Comparison of ENCODE assay signal across 19 cellular contexts in the genomic region with DNA sequence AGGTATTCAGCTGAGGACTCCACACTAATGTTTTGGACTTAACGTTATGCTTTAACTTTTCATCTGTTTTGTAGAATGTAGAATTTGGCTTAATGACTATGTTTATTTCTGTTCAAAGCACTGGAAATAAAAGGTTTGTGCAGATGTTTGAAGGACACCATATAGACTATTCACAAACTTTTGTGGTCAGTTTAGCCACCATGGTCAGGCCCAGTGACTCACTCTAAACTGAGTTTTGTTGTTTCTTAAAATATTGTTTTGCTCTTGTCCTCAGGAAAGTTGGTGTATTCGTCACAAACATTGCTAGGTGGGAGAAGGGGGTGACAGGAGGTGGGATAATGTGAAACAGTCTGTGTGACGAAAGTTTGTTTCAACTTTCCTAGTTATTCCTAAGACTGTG. TPM values are rescaled to one million over a fixed set of nuclear protein-coding genes. Genes with fewer than 3 reads are reported as not detected.
DNase-seq lines count a peak whose midpoint lies in the region; ATAC-seq and TF ChIP-seq lines count a peak whose summit lies in the region.
"Had no signal": no experiment of that assay in that cellular context is flagged by ENCODE, and none has a peak within 500 bp of the region (broad histone marks: within the 10 kb centered on the region; RNA-seq: fewer than 3 reads in every experiment).

No MANE protein-coding gene starts in this region.

- H3K27me3 ChIP-seq in mammary epithelial cell (ENCODE audit: insufficient read depth, low read length) (no peaks in the 10 kb centered on the region), smooth muscle cell (ENCODE audit: low read depth) (no peaks in the 10 kb centered on the region)
- H3K27me3 ChIP-seq: MG63 had no signal

- no TSS peak for BruUV-seq in MCF 10A (replicated peaks; lab: Mats Ljungman, UMichigan)
- BruUV-seq in mammary epithelial cell (replicated peaks; lab: Mats Ljungman, UMichigan): no TSS peak

- H3K27ac ChIP-seq in mammary epithelial cell (ENCODE audit: insufficient read depth, low read depth, low read length): no peak overlapping the region
- H3K27ac ChIP-seq in SK-N-MC: peak overlapping the region; percentile 75
- no peak overlapping the region for H3K27ac ChIP-seq in smooth muscle cell (ENCODE audit: low read depth)
- H3K27ac ChIP-seq: 22Rv1 had no signal

- POLR2A ChIA-PET in MCF 10A (lab: Yijun Ruan, JAX): interaction anchor here (0.7 to 1.3 kb wide), 2 partner anchors 8 to 28 kb away, joined by 3 to 7 read pairs; no protein-coding TSS in a partner anchor

- no peaks in the 10 kb centered on the region for H3K9me3 ChIP-seq in mammary epithelial cell (replicated peaks; ENCODE audit: insufficient read depth, low read length)
- no peaks in the 10 kb centered on the region for H3K9me3 ChIP-seq in SK-N-MC (ENCODE audit: low read depth, low read length)
- H3K9me3 ChIP-seq in smooth muscle cell (replicated peaks; ENCODE audit: low read depth): no peaks in the 10 kb centered on the region
- H3K9me3 ChIP-seq: Caco-2, MG63 had no signal

- ATAC-seq in esophagus mucosa: no peak

- H3K27me3 Mint-ChIP-seq in MCF 10A (ENCODE audit: insufficient read depth, unreplicated experiment): no peaks in the 10 kb centered on the region

- H3K4me1 ChIP-seq in mammary epithelial cell (ENCODE audit: insufficient read depth, low read length): no peaks in the 10 kb centered on the region
- H3K4me1 ChIP-seq in smooth muscle cell (ENCODE audit: low read depth): no peaks in the 10 kb centered on the region

- peaks cover 16% of the 10 kb centered on the region for H3K4me1 Mint-ChIP-seq in MCF 10A (ENCODE audit: insufficient read depth, unreplicated experiment)

- no peak overlapping the region for H3K4me3 Mint-ChIP-seq in MCF 10A (ENCODE audit: unreplicated experiment)

- H3K27ac Mint-ChIP-seq in MCF 10A (ENCODE audit: low read depth, unreplicated experiment): no peak overlapping the region

- no peak overlapping the region for H3K9ac ChIP-seq in mammary epithelial cell (ENCODE audit: insufficient read depth, low read length)
- H3K9ac ChIP-seq in SK-N-MC (ENCODE audit: insufficient read length): peak overlapping the region; percentile 20
- no peak overlapping the region for H3K9ac ChIP-seq in smooth muscle cell (ENCODE audit: low read depth)

- TF ChIP-seq CTCF in MCF 10A (IDR thresholded peaks at IDR 0.05; ENCODE audit: unreplicated experiment): no peak
- TF ChIP-seq CTCF in mammary epithelial cell (conservative IDR thresholded peaks at IDR 0.05 in 1 of 2, IDR thresholded peaks at IDR 0.05 in 1 of 2; ENCODE audit: extremely low read depth in 1 of 2, insufficient read depth in 1 of 2, low read depth in 1 of 2, low read length in 2 of 2): no peak
- no peak for TF ChIP-seq CTCF in fibroblast of villous mesenchyme (IDR thresholded peaks at IDR 0.05; ENCODE audit: insufficient read depth, low read depth, low read length)
- no peak for TF ChIP-seq CTCF in smooth muscle cell (IDR thresholded peaks at IDR 0.05; ENCODE audit: borderline replicate concordance, insufficient read depth, poor library complexity, severe bottlenecking)

- H2AFZ ChIP-seq in mammary epithelial cell (ENCODE audit: low read depth, low read length) (no peak overlapping the region), smooth muscle cell (ENCODE audit: low read depth) (no peak overlapping the region)

- H3K4me2 ChIP-seq in mammary epithelial cell (ENCODE audit: insufficient read depth, low read depth, low read length) (no peak overlapping the region), smooth muscle cell (peak overlapping the region; percentile 10)

- H3K36me3 ChIP-seq in mammary epithelial cell (ENCODE audit: insufficient read depth, low read length): no peaks in the 10 kb centered on the region
- no peaks in the 10 kb centered on the region for H3K36me3 ChIP-seq in SK-N-MC (ENCODE audit: insufficient read depth, low read length)
- H3K36me3 ChIP-seq in smooth muscle cell (ENCODE audit: low read depth): no peaks in the 10 kb centered on the region
- H3K36me3 ChIP-seq: MG63 had no signal

- H4K20me1 ChIP-seq in mammary epithelial cell (ENCODE audit: insufficient read depth, low read length) (no peaks in the 10 kb centered on the region), smooth muscle cell (ENCODE audit: low read depth) (no peaks in the 10 kb centered on the region)

- H3K36me3 Mint-ChIP-seq in MCF 10A (ENCODE audit: insufficient read depth, unreplicated experiment): no peaks in the 10 kb centered on the region

- CTCF ChIA-PET in MCF 10A (lab: Yijun Ruan, JAX) (no interaction called here), mammary epithelial cell (lab: Charles Lee; ENCODE audit: low non-redundant PET) (no interaction called here)

- dilution Hi-C loops in mammary epithelial cell (cut with HindIII; ENCODE audit: low sequenced_read_pairs): no loop called here

- intact Hi-C loops in MCF 10A (cut with micrococcal nuclease) (no loop called here), mammary epithelial cell (cut with micrococcal nuclease) (no loop called here)

- WGBS in mammary epithelial cell (ENCODE audit: low coverage, missing lambda C conversion rate): 80% methylated on average over 3 of the region's 3 CpGs
- 59% methylated on average over 3 of the region's 3 CpGs for WGBS in smooth muscle cell (ENCODE audit: low lambda C conversion rate)

- in situ Hi-C loops in mammary epithelial cell (cut with MboI; ENCODE audit: low sequenced_read_pairs in 2 of 2): no loop called here

- H3K79me2 ChIP-seq in mammary epithelial cell (ENCODE audit: insufficient read depth, low read length) (no peaks in the 10 kb centered on the region), smooth muscle cell (ENCODE audit: low read depth) (no peaks in the 10 kb centered on the region)

- H3F3A ChIP-seq in smooth muscle cell (ENCODE audit: low read depth): no peaks in the 10 kb centered on the region

- H3K4me3 ChIP-seq in mammary epithelial cell (replicated peaks in 1 of 3; ENCODE audit: insufficient read depth in 1 of 3, low read depth in 2 of 3, low read length in 3 of 3) (no peak overlapping the region), SK-N-MC (peak overlapping the region; percentile 21; the same call in 1 of the 2 replicates), fibroblast of villous mesenchyme (ENCODE audit: low read depth, low read length) (no peak overlapping the region), smooth muscle cell (no peak overlapping the region)
- H3K4me3 ChIP-seq: MG63 had no signal

- peak; percentile 17 for DNase-seq in MCF 10A (ENCODE audit: unreplicated experiment)
- DNase-seq in mammary epithelial cell: no peak
- no peak for DNase-seq in SK-N-MC (ENCODE audit: low read depth, low spot score)
- peak; percentile 29 for DNase-seq in fibroblast of villous mesenchyme (ENCODE audit: low read depth)
- no peak for DNase-seq in smooth muscle cell (lab: John Stamatoyannopoulos, UW; ENCODE audit: unreplicated experiment)
- no peak for DNase-seq in NCI-H226
- DNase-seq in GF-D8 (lab: John Stamatoyannopoulos, UW): no peak
- DNase-seq: C1 segment of cervical spinal cord, Caco-2, DMS53, KBM-7, MG63, NCI-H1105, NCI-H187, NCI-H446 treated with DMSO at 0.1 percent for 48 hours, NCI-H748 treated with DMSO at 0.1 percent for 48 hours, Right ventricle myocardium superior had no signal

- no peaks in the 10 kb centered on the region for H3K9me3 Mint-ChIP-seq in MCF 10A (ENCODE audit: unreplicated experiment)

RNA-seq across cellular contexts. Expression of a gene that starts 35.0 kb away (rescaled TPM):
- total RNA-seq in MCF 10A (2022) (3.7 and 3.9 TPM in 2 replicates), mammary epithelial cell (10 to 100 TPM in 1 of 2 donors, 1 to 10 TPM in 1; 4.4 to 26.3 TPM), fibroblast of villous mesenchyme (30.3 and 40.2 TPM in 2 replicates), smooth muscle cell (29.2 and 38.9 TPM in 2 replicates), esophagus mucosa (6.9 TPM)
- polyA plus RNA-seq in mammary epithelial cell (1.6 TPM), smooth muscle cell (14.3 and 17.7 TPM in 2 replicates)
- polyA minus RNA-seq in mammary epithelial cell: 1.6 TPM

Comparison
In these comparisons a context has a peak if more than half of its experiments do, and no peak if none do; other contexts are left out.
1. DNase-seq: peak in MCF 10A (single experiment) and fibroblast of villous mesenchyme (single experiment); none in mammary epithelial cell (single experiment), SK-N-MC (single experiment), smooth muscle cell (single experiment), NCI-H226 (single experiment) and GF-D8 (single experiment).